In the genomic region with DNA sequence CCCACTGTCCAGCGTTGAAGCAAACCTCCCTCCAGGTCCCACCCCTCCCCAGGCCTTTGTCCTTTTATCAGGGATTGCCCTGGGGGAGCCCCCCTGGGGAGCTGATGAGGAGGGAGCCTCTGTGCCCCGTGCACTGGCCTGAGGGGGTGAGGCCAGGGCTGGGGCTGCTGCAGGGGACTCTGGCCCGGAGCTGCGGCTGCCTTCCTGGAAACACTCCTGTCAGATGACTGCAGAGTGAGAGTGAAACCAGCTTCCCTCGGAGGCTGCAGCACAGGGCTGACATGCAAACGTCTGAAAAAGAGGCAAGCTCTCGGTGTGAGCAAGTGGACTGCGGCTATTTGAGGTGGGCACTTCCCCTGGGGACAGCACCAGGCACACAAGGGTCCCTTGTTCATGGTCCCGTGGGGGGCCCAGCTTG, we compare ENCODE assay signal across 8 cellular contexts.
DNase-seq lines count a peak whose midpoint lies in the region; ATAC-seq lines count a peak whose summit lies in the region.

No MANE protein-coding gene starts in this region.

- ATAC-seq in GM21381 (IDR thresholded peaks at IDR 0.05; ENCODE audit: unreplicated experiment) (no peak), HG03280 (IDR thresholded peaks at IDR 0.05; ENCODE audit: unreplicated experiment) (no peak)

- DNase-seq in AML-193 (lab: John Stamatoyannopoulos, UW) (peak; percentile 11 to 28), GOT3 (lab: John Stamatoyannopoulos, UW) (peak; percentile 19), hepatic stellate cell (ENCODE audit: low spot score) (peak; percentile 71), SW 1271 (lab: John Stamatoyannopoulos, UW) (no peak)
- peak; percentile 24 to 53 for DNase-seq in activated CD4-positive, alpha-beta T cell treated with anti-CD3 and anti-CD28 coated beads, Interleukin-2, amount 50 U/mL, for 24 hours (ENCODE audit: low read depth in 1 of 2, low spot score in 1 of 2)
- peak; percentile 79 for DNase-seq in stimulated activated CD8-positive, alpha-beta memory T cell treated with anti-CD3 and anti-CD28 coated beads, Interleukin-4, amount 100 ng/mL, for 48 hours

Comparison
In these comparisons a context has a peak if more than half of its experiments do, and no peak if none do; other contexts are left out.
1. DNase-seq: peak in AML-193 (2 of 2), GOT3 (single experiment), activated CD4-positive, alpha-beta T cell treated with anti-CD3 and anti-CD28 coated beads, Interleukin-2, amount 50 U/mL, for 24 hours (2 of 2), hepatic stellate cell (single experiment) and stimulated activated CD8-positive, alpha-beta memory T cell treated with anti-CD3 and anti-CD28 coated beads, Interleukin-4, amount 100 ng/mL, for 48 hours (single experiment); none in SW 1271 (0 of 2).